ENCODE assay signal across 11 cellular contexts in the genomic region with DNA sequence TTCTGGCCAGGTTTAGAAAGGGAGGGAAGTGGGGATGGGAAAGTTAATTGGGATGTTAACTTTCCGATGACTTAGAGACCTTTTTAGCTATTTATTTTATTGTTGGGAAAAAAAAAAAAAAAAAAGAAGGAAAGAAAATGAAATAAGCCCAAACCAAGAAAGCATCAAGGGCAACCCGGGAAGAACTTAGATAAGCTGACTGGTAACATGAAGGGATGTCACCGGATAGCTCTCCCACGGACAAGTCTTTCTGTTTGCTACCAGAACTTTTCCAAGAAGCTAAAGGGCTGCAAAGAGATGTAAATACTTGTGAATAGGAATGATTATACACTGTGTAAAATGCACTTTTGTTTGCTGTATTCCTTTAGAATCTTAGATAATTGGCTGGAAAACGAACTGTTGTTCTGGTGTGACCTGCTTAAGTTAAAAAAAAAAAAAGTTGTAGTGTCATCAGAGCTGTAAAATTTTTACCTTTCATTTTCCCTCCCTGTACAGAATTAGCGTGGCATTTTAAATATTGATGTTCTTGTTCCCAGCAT. TPM values are rescaled to one million over a fixed set of nuclear protein-coding genes. Genes with fewer than 3 reads are reported as not detected.
DNase-seq lines count a peak whose midpoint lies in the region; ATAC-seq lines count a peak whose summit lies in the region.
"Had no signal": no experiment of that assay in that cellular context is flagged by ENCODE, and none has a peak within 500 bp of the region (broad histone marks: within the 10 kb centered on the region; RNA-seq: fewer than 3 reads in every experiment).

No MANE protein-coding gene starts in this region.

- H4K5ac ChIP-seq in mesendoderm (ENCODE audit: low read length) = no peak overlapping the region

- H3K18ac ChIP-seq in mesendoderm (ENCODE audit: low read length) = no peak overlapping the region

- no peaks in the 10 kb centered on the region for H3K9me3 ChIP-seq in right cardiac atrium (ENCODE audit: control insufficient read depth, low read length)
- H3K9me3 ChIP-seq: prostate gland had no signal

- H3K79me2 ChIP-seq in mesendoderm (ENCODE audit: control insufficient read depth, insufficient read depth, low read length) = no peaks in the 10 kb centered on the region

- H3K4me2 ChIP-seq in mesendoderm (ENCODE audit: low read length) = peak overlapping the region; percentile 53

- no peak overlapping the region for H3K23ac ChIP-seq in mesendoderm (ENCODE audit: low read length)

- no peak overlapping the region for H2BK120ac ChIP-seq in mesendoderm (ENCODE audit: low read depth, low read length)

- intact Hi-C loops in right cardiac atrium (cut with DNase I) (no loop called here), left ventricle myocardium superior (cut with micrococcal nuclease) (no loop called here)

- no peak overlapping the region for H3K56ac ChIP-seq in mesendoderm (ENCODE audit: low read length)

- ATAC-seq in right cardiac atrium = no peak
- no peak for ATAC-seq in left ventricle myocardium superior

- no peaks in the 10 kb centered on the region for H3K79me1 ChIP-seq in mesendoderm (ENCODE audit: low read length)

- WGBS in right cardiac atrium = 25% methylated on average over 6 of the region's 6 CpGs
- WGBS in mesendoderm (ENCODE audit: extremely low coverage, insufficient coverage, low lambda C conversion rate) = no CpG with 5 or more reads among the region's 6 CpGs

- H3K9ac ChIP-seq in mesendoderm (ENCODE audit: low read length) = no peak overlapping the region

- H3K4me1 ChIP-seq in right cardiac atrium (ENCODE audit: control insufficient read depth, insufficient read depth, low read length) = peaks cover 13% of the 10 kb centered on the region
- H3K4me1 ChIP-seq in mesendoderm (ENCODE audit: control insufficient read depth, low read depth, low read length) = no peaks in the 10 kb centered on the region

- no peak overlapping the region for H4K8ac ChIP-seq in mesendoderm (ENCODE audit: low read depth, low read length)

- H2BK15ac ChIP-seq in mesendoderm (replicated peaks; ENCODE audit: low read depth) = no peak overlapping the region

- H3K27me3 ChIP-seq in right cardiac atrium (ENCODE audit: control insufficient read depth, insufficient read depth) (peaks cover 2% of the 10 kb centered on the region), mesendoderm (ENCODE audit: insufficient read depth, low read length, poor library complexity) (peaks cover 30% of the 10 kb centered on the region)

- H3K36me3 ChIP-seq in mesendoderm (ENCODE audit: control insufficient read depth, insufficient read depth, low read length) = no peaks in the 10 kb centered on the region
- H3K36me3 ChIP-seq: prostate gland had no signal

- H3K4me3 ChIP-seq in right cardiac atrium (ENCODE audit: low read length) (peak overlapping the region; percentile 47), mesendoderm (ENCODE audit: low read length) (no peak overlapping the region)

- H2BK5ac ChIP-seq in mesendoderm (ENCODE audit: low read length) = no peak overlapping the region

- H3K27ac ChIP-seq in right cardiac atrium (ENCODE audit: low read length) (no peak overlapping the region), mesendoderm (ENCODE audit: low read depth, low read length) (no peak overlapping the region), substantia nigra (ENCODE audit: low read depth, low read length, poor library complexity, severe bottlenecking) (no peak overlapping the region)
- H3K27ac ChIP-seq: prostate gland had no signal

- no peak overlapping the region for H2AK5ac ChIP-seq in mesendoderm (ENCODE audit: low read length)

- no peak for DNase-seq in right cardiac atrium
- no peak for DNase-seq in left ventricle myocardium superior
- peak; percentile 23 for DNase-seq in amniotic epithelial cell (ENCODE audit: low read depth)
- no peak for DNase-seq in mesendoderm
- no peak for DNase-seq in activated gamma-delta T cell treated with Interleukin-2 at 50 U/mL for 16 hours
- DNase-seq in kidney glomerular epithelial cell (lab: John Stamatoyannopoulos, UW) = no peak
- DNase-seq in HuH-7 (ENCODE audit: low spot score) = no peak
- DNase-seq in substantia nigra (lab: John Stamatoyannopoulos, UW) = no peak
- DNase-seq: amygdala, NCI-H524 treated with DMSO at 0.1 percent for 48 hours had no signal

- H3K4ac ChIP-seq in mesendoderm (ENCODE audit: low read depth, low read length) = no peak overlapping the region

RNA-seq across cellular contexts. Expression of a gene that starts 2.8 kb away (rescaled TPM):
- total RNA-seq in right cardiac atrium (not detected), left ventricle myocardium superior (not detected)
- not detected for polyA plus RNA-seq in right cardiac atrium
- polyA plus RNA-seq in mesendoderm (2013, experiment 1 of 2) = 4.7 TPM
- polyA plus RNA-seq in mesendoderm (2013, experiment 2 of 2) = 5.5 TPM
- total RNA-seq: prostate gland had no signal
